ENCODE assay signal across 11 cellular contexts in the genomic region with DNA sequence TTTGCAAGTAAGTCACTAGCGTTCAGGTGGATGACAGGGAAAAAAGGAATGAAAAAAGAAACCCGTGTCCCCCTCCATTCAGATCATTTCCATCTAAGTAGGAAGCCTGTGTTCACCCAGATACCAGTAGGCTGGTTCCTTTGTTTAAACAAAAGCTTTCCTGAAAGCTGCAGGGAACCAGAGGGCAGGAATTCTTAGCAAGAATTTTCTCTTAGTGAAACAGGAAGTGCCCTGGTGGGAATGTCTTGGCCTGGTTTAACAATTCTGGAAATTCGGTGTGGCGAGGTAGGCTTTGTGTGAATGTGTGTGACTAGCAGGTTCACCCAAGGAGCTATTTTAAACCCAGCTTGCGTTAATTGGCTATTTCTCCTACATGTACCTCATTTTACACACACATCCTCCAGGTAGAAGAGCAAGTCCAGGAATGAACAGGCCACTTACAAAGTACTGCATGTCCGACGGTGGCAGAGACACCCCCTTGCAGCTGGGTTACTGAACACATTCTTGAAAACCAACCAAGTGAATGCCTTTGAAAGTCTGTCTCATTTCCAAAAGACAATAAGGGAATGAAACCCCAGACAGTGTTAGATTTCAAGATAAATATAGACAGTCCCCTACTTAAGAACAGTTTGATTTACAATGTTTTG.
A peak's percentile ranks its signal among the peaks of the same experiment; 100 is the strongest.
DNase-seq lines count a peak whose midpoint lies in the region; ATAC-seq and TF ChIP-seq lines count a peak whose summit lies in the region.
"Had no signal": no experiment of that assay in that cellular context is flagged by ENCODE, and none has a peak within 500 bp of the region (broad histone marks: within the 10 kb centered on the region; RNA-seq: fewer than 3 reads in every experiment).

No MANE protein-coding gene starts in this region.

- no peaks in the 10 kb centered on the region for H3K27me3 Mint-ChIP-seq in type B pancreatic cell

- H3K9me3 ChIP-seq in muscle layer of duodenum (ENCODE audit: control insufficient read depth in 1 of 2, low read length in 2 of 2) = no peaks in the 10 kb centered on the region

- H3K4me3 ChIP-seq in muscle layer of duodenum (ENCODE audit: low read depth in 1 of 2, low read length in 2 of 2) = no peak overlapping the region

- no peaks in the 10 kb centered on the region for H3K36me3 Mint-ChIP-seq in type B pancreatic cell

- peaks cover 28% of the 10 kb centered on the region for H3K4me1 Mint-ChIP-seq in type B pancreatic cell (ENCODE audit: unreplicated experiment)

- ATAC-seq in foreskin keratinocyte = no peak

- DNase-seq in NCI-H146 (lab: John Stamatoyannopoulos, UW) = peak; percentile 14
- no peak for DNase-seq in NCI-H146 treated with DMSO at 0.1 percent for 48 hours (lab: John Stamatoyannopoulos, UW; ENCODE audit: unreplicated experiment)
- peak; percentile 33 for DNase-seq in fibroblast of peridontal ligament (ENCODE audit: extremely low read depth)
- DNase-seq in type B pancreatic cell (ENCODE audit: extremely low spot score, unreplicated experiment) = no peak
- DNase-seq in foreskin keratinocyte = no peak
- no peak for DNase-seq in DMS 273 treated with DMSO at 0.1 percent for 48 hours (lab: John Stamatoyannopoulos, UW)
- no peak for DNase-seq in NCI-H446 (lab: John Stamatoyannopoulos, UW)
- DNase-seq: DMS79 treated with DMSO at 0.1 percent for 48 hours, NCI-H82 had no signal

- H3K27ac Mint-ChIP-seq in type B pancreatic cell = peak overlapping the region; percentile 22

- H3K4me1 ChIP-seq in muscle layer of duodenum (ENCODE audit: control insufficient read depth in 1 of 2, insufficient read depth in 2 of 2, low read length in 2 of 2) (peaks cover 16 to 46% of the 10 kb centered on the region in 2 donors), foreskin keratinocyte (no peaks in the 10 kb centered on the region)

- H3K27me3 ChIP-seq in muscle layer of duodenum (ENCODE audit: low read depth, low read length) (no peaks in the 10 kb centered on the region), foreskin keratinocyte (no peaks in the 10 kb centered on the region)

- TF ChIP-seq CTCF in type B pancreatic cell (conservative IDR thresholded peaks at IDR 0.05) (no peak), foreskin keratinocyte (conservative IDR thresholded peaks at IDR 0.05) (no peak)

- no peak overlapping the region for H3K4me3 Mint-ChIP-seq in type B pancreatic cell

- no peaks in the 10 kb centered on the region for H3K9me3 Mint-ChIP-seq in type B pancreatic cell

- no peaks in the 10 kb centered on the region for H3K36me3 ChIP-seq in muscle layer of duodenum (ENCODE audit: control insufficient read depth in 1 of 2, insufficient read depth in 2 of 2, low read length in 2 of 2)

- H3K27ac ChIP-seq in muscle layer of duodenum (ENCODE audit: low read length) (peak overlapping the region; percentile 40), foreskin keratinocyte (no peak overlapping the region)
- H3K27ac ChIP-seq: 22Rv1 had no signal

Comparison
In these comparisons a context has a peak if more than half of its experiments do, and no peak if none do; other contexts are left out.
1. DNase-seq: peak in NCI-H146 (single experiment) and fibroblast of peridontal ligament (single experiment); none in NCI-H146 treated with DMSO at 0.1 percent for 48 hours (single experiment), type B pancreatic cell (single experiment), foreskin keratinocyte (0 of 2), DMS 273 treated with DMSO at 0.1 percent for 48 hours (single experiment) and NCI-H446 (0 of 2).